34 cellular contexts compared by ENCODE assay signal in genomic region chr7:9302436-9302835, GRCh38.
"Had no signal": no experiment of that assay in that cellular context is flagged by ENCODE, and none has a peak within 500 bp of the region (broad histone marks: within the 10 kb centered on the region; RNA-seq: fewer than 3 reads in every experiment).

No MANE protein-coding gene starts in this region.

- H3K4me2 ChIP-seq: KMS-11 had no signal

- DNase-seq: Karpas-422, Kasumi-1, MG63, MM.1S, MV-4-11, NCI-H1048, NCI-H1092, NCI-H1092 treated with DMSO at 0.1 percent for 48 hours, NCI-H1105, NCI-H1105 treated with DMSO at 0.1 percent for 48 hours, NCI-H1417, NCI-H1417 treated with DMSO at 0.1 percent for 48 hours, NCI-H1436, NCI-H1436 treated with DMSO at 0.1 percent for 48 hours, NCI-H146, NCI-H1694, NCI-H1694 treated with DMSO at 0.1 percent for 48 hours, NCI-H187, NCI-H187 treated with DMSO at 0.1 percent for 48 hours, NCI-H1930, NCI-H2029, NCI-H2029 treated with DMSO at 0.1 percent for 48 hours, NCI-H2081, NCI-H2081 treated with DMSO at 0.1 percent for 48 hours, NCI-H2107, NCI-H2171, NCI-H2171 treated with DMSO at 0.1 percent for 48 hours, NCI-H2227 treated with DMSO at 0.1 percent for 48 hours, NCI-H226, NCI-H345, NCI-H446, NCI-H446 treated with DMSO at 0.1 percent for 48 hours, NCI-H510A had no signal

- H3K27me3 ChIP-seq: MG63 had no signal

- H3K9ac ChIP-seq: KMS-11 had no signal

- H3K4me3 ChIP-seq: MG63 had no signal

- H3K9me3 ChIP-seq: MG63 had no signal

- H3K36me3 ChIP-seq: MG63 had no signal

- H3K27ac ChIP-seq: KMS-11 had no signal
